20 cellular contexts compared by ENCODE assay signal in genomic region chr4:2458546-2459491, GRCh38. TPM values are rescaled to one million over a fixed set of nuclear protein-coding genes. Genes with fewer than 3 reads are reported as not detected.
DNase-seq lines count a peak whose midpoint lies in the region; ATAC-seq, FAIRE-seq and TF ChIP-seq lines count a peak whose summit lies in the region.
"Had no signal": no experiment of that assay in that cellular context is flagged by ENCODE, and none has a peak within 500 bp of the region (broad histone marks: within the 10 kb centered on the region; RNA-seq: fewer than 3 reads in every experiment).

No MANE protein-coding gene starts in this region.

- intact Hi-C loops in K562 (cut with micrococcal nuclease) = no loop called here

- TF ChIP-seq CTCF in K562 (IDR thresholded peaks at IDR 0.05 in 2 of 3, conservative IDR thresholded peaks at IDR 0.05 in 1 of 3; ENCODE audit: insufficient read depth in 2 of 3, low read depth in 1 of 3, low read length in 3 of 3) (no peak), osteoblast (IDR thresholded peaks at IDR 0.05; ENCODE audit: extremely low read depth, low read depth, low read length) (no peak), foreskin fibroblast (IDR thresholded peaks at IDR 0.05; ENCODE audit: low read depth, low read length) (no peak)

- POLR2A ChIA-PET in K562 (lab: Yijun Ruan, JAX) = interaction anchor here (0.6 to 1.6 kb wide), 4 partner anchors 10 to 34 kb away, joined by 3 to 5 read pairs (median 4); partner anchors contain the start of gene RNF4

- TF ChIP-seq POLR2A in K562 (conservative IDR thresholded peaks at IDR 0.05) = no peak

- H3K9me3 ChIP-seq in K562 (replicated peaks; ENCODE audit: control insufficient read depth, insufficient read depth, low read depth, low read length) (no peaks in the 10 kb centered on the region), osteoblast (ENCODE audit: low read depth, low read length) (no peaks in the 10 kb centered on the region)
- H3K9me3 ChIP-seq: BLaER1 had no signal

- CTCF ChIA-PET in K562 (lab: Yijun Ruan, JAX; ENCODE audit: low intra/inter-chr PET ratio) = no interaction called here

- no peak overlapping the region for H3K27ac ChIP-seq in K562 (ENCODE audit: extremely low read depth, low read depth, low read length)
- H3K27ac ChIP-seq in osteoblast (ENCODE audit: low read depth, low read length) = no peak overlapping the region
- H3K27ac ChIP-seq: BLaER1, HL-60 had no signal

- peak overlapping the region in 1 of 2 experiments; percentile 37; a peak in 2 of 4 replicates for H3K9ac ChIP-seq in K562 (ENCODE audit: insufficient read depth in 1 of 2, low read depth in 2 of 2, low read length in 2 of 2)
- H3K9ac ChIP-seq: BLaER1 had no signal

- no peak for TF ChIP-seq RAD21 in K562 (CRISPR knock-in tag; conservative IDR thresholded peaks at IDR 0.05 in 1 of 2, IDR thresholded peaks at IDR 0.05 in 1 of 2)

- H3K4me1 ChIP-seq in K562 (replicated peaks in 1 of 2; ENCODE audit: control insufficient read depth in 2 of 2, insufficient read depth in 2 of 2, low read length in 2 of 2) (peaks cover 10 to 46% of the 10 kb centered on the region in 2 experiments; a peak in 3 of 5 replicates), osteoblast (ENCODE audit: insufficient read depth, low read length) (no peaks in the 10 kb centered on the region)

- H3K4me3 ChIP-seq in K562 = no peak overlapping the region
- H3K4me3 ChIP-seq in osteoblast (ENCODE audit: insufficient read depth, low read length) = no peak overlapping the region
- H3K4me3 ChIP-seq in foreskin fibroblast (ENCODE audit: low read depth in 1 of 2, low read length in 2 of 2) = no peak overlapping the region
- H3K4me3 ChIP-seq: BLaER1 had no signal

- in situ Hi-C loops in K562 (cut with MboI) = no loop called here

- BruUV-seq in K562 (replicated peaks; lab: Mats Ljungman, UMichigan) = no TSS peak

- TF ChIP-seq EP300 in K562 (IDR thresholded peaks at IDR 0.05; ENCODE audit: low read length) = no peak

- no peak for FAIRE-seq in K562 (lab: Jason Lieb, UNC)
- FAIRE-seq: HTR-8/SVneo had no signal

- DNase-seq in DMS79 treated with DMSO at 0.1 percent for 48 hours (lab: John Stamatoyannopoulos, UW) = peak; percentile 5
- DNase-seq in DMS79 (lab: John Stamatoyannopoulos, UW) = no peak
- DNase-seq in COLO668 (lab: John Stamatoyannopoulos, UW; ENCODE audit: unreplicated experiment) = peak; percentile 29
- DNase-seq in K562 (ENCODE audit: extremely low read depth in 1 of 4, low spot score in 3 of 4) = peak in 2 of 4 experiments; percentile 38 to 42
- DNase-seq in osteoblast (ENCODE audit: insufficient read length, low spot score, missing footprints) = peak; percentile 62
- DNase-seq in foreskin fibroblast = no peak
- DNase-seq: 8988T; CD8-positive, alpha-beta T cell; EL; MV-4-11; NCI-H1694; NCI-H510A treated with DMSO at 0.1 percent for 48 hours; T-cell had no signal

- H3K4me2 ChIP-seq in K562 (ENCODE audit: insufficient read depth, low read length) (no peak overlapping the region), osteoblast (ENCODE audit: insufficient read depth, low read length) (no peak overlapping the region)
- H3K4me2 ChIP-seq: BLaER1 had no signal

- H3K36me3 ChIP-seq in K562 (ENCODE audit: control insufficient read depth, insufficient read depth, low read length) = no peaks in the 10 kb centered on the region
- H3K36me3 ChIP-seq in osteoblast (ENCODE audit: insufficient read depth, low read length) = no peaks in the 10 kb centered on the region
- H3K36me3 ChIP-seq: BLaER1 had no signal

- no peaks in the 10 kb centered on the region for H4K20me1 ChIP-seq in K562 (replicated peaks; ENCODE audit: control insufficient read depth, insufficient read depth, low read length)
- no peaks in the 10 kb centered on the region for H4K20me1 ChIP-seq in osteoblast (ENCODE audit: insufficient read depth, low read length)

- H3K79me2 ChIP-seq in K562 (ENCODE audit: control insufficient read depth, insufficient read depth, low read length) (no peaks in the 10 kb centered on the region), osteoblast (ENCODE audit: insufficient read depth, low read length) (no peaks in the 10 kb centered on the region)

- 0 out of 3 replicates have a peak, but pooled peaks have one; percentile 7 for ATAC-seq in K562
- ATAC-seq in HG03097 (IDR thresholded peaks at IDR 0.05; ENCODE audit: low FRiP score, unreplicated experiment) = no peak
- ATAC-seq in HG03378 (IDR thresholded peaks at IDR 0.05; ENCODE audit: unreplicated experiment) = no peak
- ATAC-seq: CD8-positive, alpha-beta T cell; Panc1; T-cell had no signal

- peaks cover 16 to 41% of the 10 kb centered on the region in 2 experiments; a peak in 4 of 5 replicates for H3K27me3 ChIP-seq in K562 (ENCODE audit: control insufficient read depth in 2 of 2, insufficient read depth in 2 of 2, low read length in 2 of 2)
- no peaks in the 10 kb centered on the region for H3K27me3 ChIP-seq in osteoblast (ENCODE audit: insufficient read depth, low read length)

- no peaks in the 10 kb centered on the region for H3K9me1 ChIP-seq in K562 (ENCODE audit: control insufficient read depth, insufficient read depth, low read length)

- H2AFZ ChIP-seq in K562 (ENCODE audit: low read depth, low read length) (no peak overlapping the region), osteoblast (ENCODE audit: low read length) (no peak overlapping the region)

- WGBS in K562 (ENCODE audit: insufficient coverage, low coverage, missing lambda C conversion rate) = 31% methylated on average over 31 of the region's 38 CpGs

TF ChIP-seq in K562, 482 proteins besides CTCF, POLR2A, EP300 and RAD21:
- 0 out of 2 replicates have a peak, but pooled peaks have one; percentile 6 for TF ChIP-seq POLR2G (IDR thresholded peaks at IDR 0.05; ENCODE audit: low read depth, low read length)
- peak; percentile 60 for TF ChIP-seq NFIC (IDR thresholded peaks at IDR 0.05)
- TF ChIP-seq XRCC5 (IDR thresholded peaks at IDR 0.05; ENCODE audit: low read depth, low read length) = no peak

RNA-seq across cellular contexts. Expression of gene RNF4, which starts 10.1 kb away (rescaled TPM):
- 223 and 256 TPM in 2 replicates for total RNA-seq in K562 (2011; cell fraction: chromatin; rRNA removed; ENCODE audit: low replicate concordance)
- total RNA-seq in K562 (2011; cell fraction: nucleolus; rRNA removed) = 134 and 146 TPM in 2 replicates
- total RNA-seq in K562 (2011; cell fraction: nucleoplasm; rRNA removed) = 170 and 171 TPM in 2 replicates
- total RNA-seq in K562 (2014; rRNA removed) = 32.1 and 35.5 TPM in 2 replicates
- total RNA-seq in K562 (2014; rRNA removed; fragmentation: Illumina TruSeq; extraction: Trizol) = 38.0 and 40.9 TPM in 2 replicates
- 46.0 and 47.1 TPM in 2 replicates for total RNA-seq in K562 (2015; rRNA removed; fragmentation: Illumina TruSeq; extraction: Trizol)
- 43.5 and 49.1 TPM in 2 replicates for total RNA-seq in K562 (2021)
- polyA plus RNA-seq in K562 (2011; rRNA removed) = 51.5 and 54.7 TPM in 2 replicates
- 44.6 and 45.9 TPM in 2 replicates for polyA plus RNA-seq in K562 (2011; cell fraction: cytosol; rRNA removed)
- 74.6 and 75.8 TPM in 2 replicates for polyA plus RNA-seq in K562 (2011; cell fraction: nucleus; rRNA removed)
- 34.3 and 38.0 TPM in 2 replicates for polyA plus RNA-seq in K562 (2012)
- 40.4 and 44.8 TPM in 2 replicates for polyA plus RNA-seq in K562 (2014; fragmentation: Illumina TruSeq; extraction: Trizol)
- polyA plus RNA-seq in K562 (2014; fragmentation: Nextera tagmentation; extraction: Ambion mirVana) = 10 to 100 TPM; 19.2 to 59.3 TPM
- 32.6 and 35.2 TPM in 2 replicates for polyA plus RNA-seq in K562 (2014; rRNA removed)
- 56.5 and 61.8 TPM in 2 replicates for polyA minus RNA-seq in K562 (2011; rRNA and poly(A)+ RNA removed)
- polyA minus RNA-seq in K562 (2011; cell fraction: cytosol; rRNA and poly(A)+ RNA removed) = 35.3 and 43.3 TPM in 2 replicates
- polyA minus RNA-seq in K562 (2011; cell fraction: nucleus; rRNA and poly(A)+ RNA removed) = 68.3 and 94.6 TPM in 2 replicates
- 68.8 and 76.0 TPM in 2 replicates for total RNA-seq in osteoblast

RNA-seq across cellular contexts. Expression of gene CFAP99, which starts 40.1 kb away (rescaled TPM):
- total RNA-seq in K562 (2011; cell fraction: chromatin; rRNA removed; ENCODE audit: low replicate concordance) = 0.37 TPM in 1 of 2 replicates, not detected in the other
- total RNA-seq in K562 (2011; cell fraction: nucleolus; rRNA removed) = 0.17 TPM in 1 of 2 replicates, not detected in the other
- total RNA-seq in K562 (2011; cell fraction: nucleoplasm; rRNA removed) = 0.66 TPM in 1 of 2 replicates, not detected in the other
- total RNA-seq in K562 (2014; rRNA removed) (0.12 TPM in 1 of 2 replicates, not detected in the other), K562 (2014; rRNA removed; fragmentation: Illumina TruSeq; extraction: Trizol) (not detected in 2 replicates), K562 (2015; rRNA removed; fragmentation: Illumina TruSeq; extraction: Trizol) (not detected in 2 replicates), K562 (2021) (0.18 and 0.22 TPM in 2 replicates), osteoblast (under 0.01 TPM in 2 replicates)
- polyA plus RNA-seq in K562 (2011; rRNA removed) (0.07 and 0.12 TPM in 2 replicates), K562 (2014; fragmentation: Illumina TruSeq; extraction: Trizol) (0.09 and 0.17 TPM in 2 replicates), K562 (2014; fragmentation: Nextera tagmentation; extraction: Ambion mirVana) (not detected), K562 (2014; rRNA removed) (not detected in 2 replicates)
- polyA plus RNA-seq in K562 (2011; cell fraction: cytosol; rRNA removed) = 0.07 and 0.12 TPM in 2 replicates
- 0.11 and 0.24 TPM in 2 replicates for polyA plus RNA-seq in K562 (2011; cell fraction: nucleus; rRNA removed)
- 0.23 and 0.32 TPM in 2 replicates for polyA plus RNA-seq in K562 (2012)
- not detected in 2 replicates for polyA minus RNA-seq in K562 (2011; rRNA and poly(A)+ RNA removed)
- not detected in 2 replicates for polyA minus RNA-seq in K562 (2011; cell fraction: cytosol; rRNA and poly(A)+ RNA removed)
- not detected in 2 replicates for polyA minus RNA-seq in K562 (2011; cell fraction: nucleus; rRNA and poly(A)+ RNA removed)
- total RNA-seq: H7 had no signal

RNA-seq across cellular contexts. Expression of gene ZFYVE28, which starts 40.4 kb away (rescaled TPM):
- 99.5 and 128 TPM in 2 replicates for total RNA-seq in K562 (2011; cell fraction: chromatin; rRNA removed; ENCODE audit: low replicate concordance)
- 69.4 and 77.0 TPM in 2 replicates for total RNA-seq in K562 (2011; cell fraction: nucleolus; rRNA removed)
- 69.0 and 126 TPM in 2 replicates for total RNA-seq in K562 (2011; cell fraction: nucleoplasm; rRNA removed)
- 11.9 and 15.6 TPM in 2 replicates for total RNA-seq in K562 (2014; rRNA removed)
- total RNA-seq in K562 (2014; rRNA removed; fragmentation: Illumina TruSeq; extraction: Trizol) = 5.0 and 6.1 TPM in 2 replicates
- total RNA-seq in K562 (2015; rRNA removed; fragmentation: Illumina TruSeq; extraction: Trizol) = 10.7 and 11.0 TPM in 2 replicates
- total RNA-seq in K562 (2021) = 24.8 and 25.1 TPM in 2 replicates
- 8.2 and 13.7 TPM in 2 replicates for polyA plus RNA-seq in K562 (2011; rRNA removed)
- 10.1 and 10.3 TPM in 2 replicates for polyA plus RNA-seq in K562 (2011; cell fraction: cytosol; rRNA removed)
- 85.0 and 102 TPM in 2 replicates for polyA plus RNA-seq in K562 (2011; cell fraction: nucleus; rRNA removed)
- polyA plus RNA-seq in K562 (2012) = 15.0 and 16.5 TPM in 2 replicates
- polyA plus RNA-seq in K562 (2014; fragmentation: Illumina TruSeq; extraction: Trizol) = 8.9 and 10.3 TPM in 2 replicates
- 1 to 10 TPM; 1.3 to 2.1 TPM for polyA plus RNA-seq in K562 (2014; fragmentation: Nextera tagmentation; extraction: Ambion mirVana)
- polyA plus RNA-seq in K562 (2014; rRNA removed) = 16.2 and 20.0 TPM in 2 replicates
- 10.9 and 12.1 TPM in 2 replicates for polyA minus RNA-seq in K562 (2011; rRNA and poly(A)+ RNA removed)
- polyA minus RNA-seq in K562 (2011; cell fraction: cytosol; rRNA and poly(A)+ RNA removed) = 7.9 and 11.7 TPM in 2 replicates
- polyA minus RNA-seq in K562 (2011; cell fraction: nucleus; rRNA and poly(A)+ RNA removed) = 20.1 and 25.1 TPM in 2 replicates
- 9.7 and 10.5 TPM in 2 replicates for total RNA-seq in osteoblast

Comparison
In these comparisons a context has a peak if more than half of its experiments do, and no peak if none do; other contexts are left out.
1. DNase-seq: peak in DMS79 treated with DMSO at 0.1 percent for 48 hours (single experiment), COLO668 (single experiment) and osteoblast (single experiment); none in DMS79 (single experiment) and foreskin fibroblast (0 of 2).